Comparison of ENCODE assay signal across 15 cellular contexts in genomic region chr10:6343321-6344010, GRCh38.
"Had no signal": no experiment of that assay in that cellular context is flagged by ENCODE, and none has a peak within 500 bp of the region (broad histone marks: within the 10 kb centered on the region; RNA-seq: fewer than 3 reads in every experiment).

No MANE protein-coding gene starts in this region.

- H3K27ac Mint-ChIP-seq: activated CD4-positive, alpha-beta memory T cell treated with anti-CD3 and anti-CD28 coated beads, Interleukin-2, amount 10 ng/mL, durations not matched to agents 7 days and 5 days; mesothelial cell of epicardium; stimulated activated effector memory CD8-positive, alpha-beta T cell treated with anti-CD3 and anti-CD28 coated beads, Interleukin-12 subunit alpha, Interleukin-12 subunit beta, amount 100 ng/mL, for 72 hours; T-helper 2 cell treated with Interferon-gamma antibody and Interleukin-4, amounts not matched to agents 5 μg/mL and 100 μg/mL, for 36 hours had no signal

- H3K27ac ChIP-seq: adrenal gland, colonic mucosa, hepatocyte, right atrium auricular region, tibial artery had no signal

- H3K36me3 Mint-ChIP-seq: mesothelial cell of epicardium had no signal

- ATAC-seq: stimulated activated effector memory CD8-positive, alpha-beta T cell treated with anti-CD3 and anti-CD28 coated beads, Interleukin-12 subunit alpha, Interleukin-12 subunit beta, amount 100 ng/mL, for 72 hours had no signal

- DNase-seq: activated CD4-positive, alpha-beta memory T cell treated with anti-CD3 and anti-CD28 coated beads, Interleukin-2, amount 10 ng/mL, durations not matched to agents 7 days and 5 days; activated CD4-positive, CD25-positive, alpha-beta regulatory T cell treated with anti-CD3 and anti-CD28 coated beads, Interleukin-2, amount 50 U/mL, for 72 hours; activated naive CD4-positive, alpha-beta T cell; activated T-cell treated with anti-CD3 and anti-CD28 coated beads, Interleukin-2, amount 50 U/mL, for 48 hours; adrenal gland; caudate nucleus; colonic mucosa; kidney glomerular epithelial cell; naive B cell; tibial artery had no signal

- H3K9me3 ChIP-seq: adrenal gland, colonic mucosa, right atrium auricular region, tibial artery had no signal

- H3K36me3 ChIP-seq: adrenal gland, colonic mucosa, right atrium auricular region, tibial artery had no signal

- H3K4me3 ChIP-seq: adrenal gland, colonic mucosa, hepatocyte, right atrium auricular region, tibial artery had no signal

- H3K4me1 ChIP-seq: colonic mucosa had no signal

- H2AFZ ChIP-seq: hepatocyte had no signal

- H3K4me2 ChIP-seq: hepatocyte had no signal

- H3K4me3 Mint-ChIP-seq: activated CD4-positive, alpha-beta memory T cell treated with anti-CD3 and anti-CD28 coated beads, Interleukin-2, amount 10 ng/mL, durations not matched to agents 7 days and 5 days; mesothelial cell of epicardium; stimulated activated effector memory CD8-positive, alpha-beta T cell treated with anti-CD3 and anti-CD28 coated beads, Interleukin-12 subunit alpha, Interleukin-12 subunit beta, amount 100 ng/mL, for 72 hours; T-helper 2 cell treated with Interferon-gamma antibody and Interleukin-4, amounts not matched to agents 5 μg/mL and 100 μg/mL, for 36 hours had no signal

- H3K27me3 ChIP-seq: adrenal gland, colonic mucosa, hepatocyte, right atrium auricular region, tibial artery had no signal
